In genomic region chr11:126212089-126212660, GRCh38 we compare ENCODE assay signal across 8 cellular contexts. TPM values are rescaled to one million over a fixed set of nuclear protein-coding genes. Genes with fewer than 3 reads are reported as not detected.
A peak's percentile ranks its signal among the peaks of the same experiment; 100 is the strongest.
DNase-seq lines count a peak whose midpoint lies in the region; ATAC-seq and TF ChIP-seq lines count a peak whose summit lies in the region.

No MANE protein-coding gene starts in this region.

- peaks cover 25 to 63% (median 35%) of the 10 kb centered on the region in 10 experiments for H3K4me1 ChIP-seq in BLaER1 treated with 17β-estradiol and CSF1 and Interleukin-3, amounts not matched to agents 10 nM and 100 nM
- H3K4me1 ChIP-seq in KMS-11 (ENCODE audit: low read depth, poor library complexity, severe bottlenecking): peaks cover 49% of the 10 kb centered on the region
- H3K4me1 ChIP-seq in colonic mucosa: peaks cover 3% of the 10 kb centered on the region

- POLR2A ChIA-PET in naive thymus-derived CD8-positive, alpha-beta T cell (lab: Charles Lee): interaction anchor here (0.9 to 2.8 kb wide), 7 partner anchors 9 to 325 kb away, joined by 3 to 12 read pairs (median 5); partner anchors contain the start of genes FOXRED1, HYLS1, SRPRA and TIRAP

- H3K36me3 ChIP-seq in BLaER1 treated with 17β-estradiol and CSF1 and Interleukin-3, amounts not matched to agents 10 nM and 100 nM: peaks cover 25 to 35% (median 31%) of the 10 kb centered on the region in 11 experiments
- H3K36me3 ChIP-seq in KMS-11 (ENCODE audit: insufficient read depth) (no peaks in the 10 kb centered on the region; the same call in 1 of the 2 replicates), colonic mucosa (no peaks in the 10 kb centered on the region)

- peak overlapping the region; percentile 74 to 94 (median 87) for H3K9ac ChIP-seq in BLaER1 treated with 17β-estradiol and CSF1 and Interleukin-3, amounts not matched to agents 10 nM and 100 nM
- H3K9ac ChIP-seq in KMS-11: peak overlapping the region; percentile 30; the same call in 1 of the 2 replicates
- peak overlapping the region; percentile 90 to 98 for H3K9ac ChIP-seq in colonic mucosa (ENCODE audit: low read depth in 2 of 2, low read length in 2 of 2)

- peaks cover 22 to 53% (median 44%) of the 10 kb centered on the region in 4 donors for H3K4me1 Mint-ChIP-seq in naive thymus-derived CD8-positive, alpha-beta T cell

- no peak for ATAC-seq in naive thymus-derived CD8-positive, alpha-beta T cell
- ATAC-seq in GM19035 (IDR thresholded peaks at IDR 0.05; ENCODE audit: unreplicated experiment) (no peak), HG03432 (IDR thresholded peaks at IDR 0.05; ENCODE audit: unreplicated experiment) (no peak)

- H3K4me3 Mint-ChIP-seq in naive thymus-derived CD8-positive, alpha-beta T cell: peak overlapping the region; percentile 94 to 100 (median 99)

- H2AFZ ChIP-seq in KMS-11 (ENCODE audit: low read depth): peak overlapping the region; percentile 18; the same call in 1 of the 2 replicates

- DNase-seq in colonic mucosa: no peak
- DNase-seq in naive thymus-derived CD8-positive, alpha-beta T cell: no peak
- no peak for DNase-seq in OCI-M2 (lab: John Stamatoyannopoulos, UW; ENCODE audit: unreplicated experiment)
- no peak for DNase-seq in NCI-H2107 treated with DMSO at 0.1 percent for 48 hours (lab: John Stamatoyannopoulos, UW; ENCODE audit: unreplicated experiment)

- intact Hi-C loops in colonic mucosa (cut with DNase I): loop anchor here (5.0 kb wide), 1 partner anchor 55 kb away; the partner anchor contains the start of genes FOXRED1 and SRPRA

- H3K4me3 ChIP-seq in BLaER1 treated with 17β-estradiol and CSF1 and Interleukin-3, amounts not matched to agents 10 nM and 100 nM: peak overlapping the region; percentile 79 to 97 (median 88)
- no peak overlapping the region for H3K4me3 ChIP-seq in KMS-11 (IDR thresholded peaks at IDR 0.05; ENCODE audit: insufficient read depth, low read depth, low read length)
- H3K4me3 ChIP-seq in colonic mucosa: peak overlapping the region; percentile 88

- TF ChIP-seq CTCF in KMS-11 (conservative IDR thresholded peaks at IDR 0.05; ENCODE audit: low read depth, low read length) (no peak), colonic mucosa (IDR thresholded peaks at IDR 0.05) (no peak)

- peaks cover 0 to 29% (median 8%) of the 10 kb centered on the region in 3 donors for H3K36me3 Mint-ChIP-seq in naive thymus-derived CD8-positive, alpha-beta T cell

- H3K27ac ChIP-seq in BLaER1 treated with 17β-estradiol and CSF1 and Interleukin-3, amounts not matched to agents 10 nM and 100 nM: peak overlapping the region; percentile 30 to 90 (median 85); a peak in 21 of 22 replicates
- H3K27ac ChIP-seq in KMS-11 (no peak overlapping the region), colonic mucosa (peak overlapping the region; percentile 70)

- H4K20me1 ChIP-seq in BLaER1 treated with 17β-estradiol and CSF1 and Interleukin-3, amounts not matched to agents 10 nM and 100 nM: peaks cover 0 to 55% (median 18%) of the 10 kb centered on the region in 11 experiments; a peak in 17 of 22 replicates
- H4K20me1 ChIP-seq in KMS-11 (ENCODE audit: insufficient read depth): no peaks in the 10 kb centered on the region

- H3K4me2 ChIP-seq in BLaER1 treated with 17β-estradiol and CSF1 and Interleukin-3, amounts not matched to agents 10 nM and 100 nM: peak overlapping the region; percentile 84 to 97 (median 93)
- H3K4me2 ChIP-seq in KMS-11: peak overlapping the region; percentile 95

- no peaks in the 10 kb centered on the region for H3K9me3 ChIP-seq in BLaER1 treated with 17β-estradiol and CSF1 and Interleukin-3, amounts not matched to agents 10 nM and 100 nM (replicated peaks in 1 of 11)
- H3K9me3 ChIP-seq in colonic mucosa: no peaks in the 10 kb centered on the region

- no peaks in the 10 kb centered on the region for H3K27me3 ChIP-seq in BLaER1 treated with 17β-estradiol and CSF1 and Interleukin-3, amounts not matched to agents 10 nM and 100 nM
- H3K27me3 ChIP-seq in KMS-11 (ENCODE audit: insufficient read depth, low read depth) (no peaks in the 10 kb centered on the region), colonic mucosa (no peaks in the 10 kb centered on the region)

- H3K79me2 ChIP-seq in KMS-11 (ENCODE audit: insufficient read depth, low read depth): peaks cover 33% of the 10 kb centered on the region

- H3K9me3 Mint-ChIP-seq in naive thymus-derived CD8-positive, alpha-beta T cell: no peaks in the 10 kb centered on the region

- H3K27me3 Mint-ChIP-seq in naive thymus-derived CD8-positive, alpha-beta T cell: no peaks in the 10 kb centered on the region

- H3K27ac Mint-ChIP-seq in naive thymus-derived CD8-positive, alpha-beta T cell: peak overlapping the region; percentile 37 to 99 (median 98)

RNA-seq across cellular contexts. Expression of gene FAM118B, which starts 0.6 kb away (rescaled TPM):
- 10 to 100 TPM; 57.9 to 58.3 TPM for total RNA-seq in colonic mucosa
- 10 to 100 TPM in 1 of 2 experiments, 1 to 10 TPM in 1; 9.4 to 12.4 TPM for total RNA-seq in naive thymus-derived CD8-positive, alpha-beta T cell
- polyA plus RNA-seq in naive thymus-derived CD8-positive, alpha-beta T cell: 10 to 100 TPM in 2 of 3 donors, 1 to 10 TPM in 1; 8.9 to 16.3 (median 13.7) TPM

RNA-seq across cellular contexts. Expression of gene RPUSD4, which starts 0.7 kb away (rescaled TPM):
- total RNA-seq in colonic mucosa: 10 to 100 TPM; 14.4 to 25.1 TPM
- 10 to 100 TPM; 43.8 to 47.9 TPM for total RNA-seq in naive thymus-derived CD8-positive, alpha-beta T cell
- 10 to 100 TPM; 18.1 to 21.7 (median 18.8) TPM for polyA plus RNA-seq in naive thymus-derived CD8-positive, alpha-beta T cell

RNA-seq across cellular contexts. Expression of gene SRPRA, which starts 56.5 kb away (rescaled TPM):
- 100 to 1,000 TPM in 1 of 2 donors, 10 to 100 TPM in 1; 75.8 to 102 TPM for total RNA-seq in colonic mucosa
- 100 to 1,000 TPM; 156 to 160 TPM for total RNA-seq in naive thymus-derived CD8-positive, alpha-beta T cell
- polyA plus RNA-seq in naive thymus-derived CD8-positive, alpha-beta T cell: 100 to 1,000 TPM in 1 of 3 donors, 10 to 100 TPM in 2; 92.3 to 134 (median 95.7) TPM

RNA-seq across cellular contexts. Expression of gene FOXRED1, which starts 56.8 kb away (rescaled TPM):
- total RNA-seq in colonic mucosa: 10 to 100 TPM; 19.9 to 63.4 TPM
- total RNA-seq in naive thymus-derived CD8-positive, alpha-beta T cell: 10 to 100 TPM; 35.5 to 44.2 TPM
- polyA plus RNA-seq in naive thymus-derived CD8-positive, alpha-beta T cell: 10 to 100 TPM; 23.5 to 28.7 (median 28.3) TPM

Comparison
In these comparisons a context has a peak if more than half of its experiments do, and no peak if none do; other contexts are left out.
1. H3K9ac ChIP-seq: peak in every context shown above with its lines; median percentile 94 in colonic mucosa; 87 in BLaER1 treated with 17β-estradiol and CSF1 and Interleukin-3, amounts not matched to agents 10 nM and 100 nM; 30 in KMS-11.
2. RNA of gene FAM118B, which starts 0.6 kb away (total RNA-seq): 57.9 to 58.3 TPM in colonic mucosa; 9.4 to 12.4 TPM in naive thymus-derived CD8-positive, alpha-beta T cell; every median in the first group is over 4 times any median in the second.